Comparison of ENCODE assay signal across 8 cellular contexts in the genomic region with DNA sequence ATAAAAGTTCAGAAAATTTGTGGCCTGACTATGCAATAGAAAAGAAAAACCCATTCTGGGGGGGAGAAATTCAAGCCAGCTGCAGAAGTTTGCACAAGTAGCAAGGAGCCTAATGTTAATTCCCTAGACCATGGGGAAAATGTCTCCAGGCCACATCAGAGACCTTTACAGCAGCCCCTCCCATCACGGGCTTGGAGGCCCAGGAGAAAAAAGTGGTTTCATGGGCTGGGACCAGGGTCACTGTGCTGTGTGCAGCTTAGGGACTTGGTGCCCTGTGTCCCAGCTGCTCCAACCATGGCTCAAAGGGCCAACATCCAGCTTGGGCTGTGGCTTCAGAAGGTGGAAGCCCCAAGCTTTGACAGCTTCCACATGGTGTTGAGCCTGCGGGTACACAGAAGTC. TPM values are rescaled to one million over a fixed set of nuclear protein-coding genes. Genes with fewer than 3 reads are reported as not detected.
"Had no signal": no experiment of that assay in that cellular context is flagged by ENCODE, and none has a peak within 500 bp of the region (broad histone marks: within the 10 kb centered on the region; RNA-seq: fewer than 3 reads in every experiment).

No MANE protein-coding gene starts in this region.

- H3K27ac Mint-ChIP-seq: GM23338, H9, HFFc6 had no signal

- H3K9ac ChIP-seq: KMS-11 had no signal

- H3K4me3 ChIP-seq: GM23338 had no signal

- H3K27ac ChIP-seq: KMS-11 had no signal

- H2AFZ ChIP-seq: GM23338 had no signal

- H3K9me3 Mint-ChIP-seq: GM23338, H9, HFFc6 had no signal

- H3K4me2 ChIP-seq: GM23338, KMS-11 had no signal

- ATAC-seq: GM23338 had no signal

- H3K4me3 Mint-ChIP-seq: GM23338, H9, HFFc6 had no signal

- DNase-seq: H9, HCEC 1CT, HFFc6, IMR-90 had no signal

- H3K4me1 Mint-ChIP-seq: GM23338 had no signal

RNA-seq across cellular contexts. Expression of gene IL23R, which starts 42.0 kb away (rescaled TPM):
- total RNA-seq: GM23338, H1, H9, HFFc6, HT-29, IMR-90 had no signal
- polyA plus RNA-seq: GM23338, H1, IMR-90 had no signal
